ENCODE assay signal across 10 cellular contexts in the genomic region with DNA sequence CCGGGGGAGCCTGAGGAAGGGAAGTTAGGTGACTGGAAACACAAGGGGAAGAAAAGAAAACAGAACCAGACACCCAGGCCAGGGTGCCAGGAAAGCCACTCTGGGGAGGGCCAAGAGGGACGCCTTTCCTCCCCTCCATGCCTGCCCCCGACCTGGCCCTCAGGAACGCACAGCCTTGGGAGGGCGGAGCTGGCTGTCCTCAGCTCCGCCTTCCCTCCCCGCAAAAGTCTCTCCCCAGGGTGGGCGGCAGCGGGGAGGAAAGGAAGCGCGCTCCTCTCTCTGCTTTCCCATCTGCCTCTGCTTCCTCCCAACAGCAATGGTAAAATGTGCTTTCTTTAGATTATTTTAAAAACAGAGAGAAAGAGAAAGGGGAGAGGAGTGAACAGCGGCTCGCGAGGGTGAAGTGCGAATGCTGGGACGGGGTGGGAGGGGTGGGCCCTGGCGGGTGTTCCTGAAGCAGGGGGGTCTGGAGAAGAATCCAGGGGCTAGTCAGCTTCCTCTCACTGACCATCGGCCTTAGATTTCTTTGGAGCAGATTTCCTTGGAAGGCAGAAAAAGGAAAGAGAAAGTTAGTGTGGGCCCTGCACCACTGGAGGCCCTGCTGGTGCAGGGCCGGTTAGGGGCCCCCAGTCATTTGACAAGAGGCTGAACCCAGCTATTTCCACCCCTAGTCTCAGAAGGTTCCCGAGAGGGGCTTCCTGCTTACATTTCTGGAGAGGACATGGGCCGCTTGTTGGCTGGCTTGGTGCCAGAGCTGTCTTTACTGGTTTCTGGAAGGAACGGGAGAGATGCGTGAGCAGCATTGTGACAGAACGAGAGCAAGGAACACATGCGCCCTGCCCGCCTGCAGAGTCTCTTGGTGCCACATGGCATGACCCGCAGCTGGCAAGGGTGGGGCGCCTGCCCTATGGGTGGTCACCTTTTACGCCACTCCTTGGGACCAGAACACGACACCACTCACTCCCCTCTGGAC. TPM values are rescaled to one million over a fixed set of nuclear protein-coding genes. Genes with fewer than 3 reads are reported as not detected.
DNase-seq lines count a peak whose midpoint lies in the region; ATAC-seq and TF ChIP-seq lines count a peak whose summit lies in the region.
"Had no signal": no experiment of that assay in that cellular context is flagged by ENCODE, and none has a peak within 500 bp of the region (broad histone marks: within the 10 kb centered on the region; RNA-seq: fewer than 3 reads in every experiment).

No MANE protein-coding gene starts in this region.

- no peak for TF ChIP-seq CTCF in lung (IDR thresholded peaks at IDR 0.05; ENCODE audit: control extremely low read depth, extremely low read depth)

- H3K36me3 Mint-ChIP-seq in activated T-cell treated with anti-CD3 and anti-CD28 coated beads, Interleukin-2, amount 50 U/mL, for 24 hours (ENCODE audit: low read depth), result peaks cover 69% of the 10 kb centered on the region
- H3K36me3 Mint-ChIP-seq in activated naive CD8-positive, alpha-beta T cell, result no peaks in the 10 kb centered on the region

- peak overlapping the region; percentile 81 for H3K27ac Mint-ChIP-seq in activated T-cell treated with anti-CD3 and anti-CD28 coated beads, Interleukin-2, amount 50 U/mL, for 24 hours
- peak overlapping the region; percentile 76 for H3K27ac Mint-ChIP-seq in activated naive CD8-positive, alpha-beta T cell

- H3K4me3 ChIP-seq in lung (no peak overlapping the region), thymus (ENCODE audit: low read length) (no peak overlapping the region)

- H3K27me3 ChIP-seq in lung (ENCODE audit: control insufficient read depth, insufficient read depth), result no peaks in the 10 kb centered on the region
- H3K27me3 ChIP-seq in thymus (ENCODE audit: control insufficient read depth, insufficient read depth), result no peaks in the 10 kb centered on the region

- H3K4me3 Mint-ChIP-seq in activated T-cell treated with anti-CD3 and anti-CD28 coated beads, Interleukin-2, amount 50 U/mL, for 24 hours, result no peak overlapping the region
- peak overlapping the region; percentile 27 for H3K4me3 Mint-ChIP-seq in activated naive CD8-positive, alpha-beta T cell

- H3K27me3 Mint-ChIP-seq in activated T-cell treated with anti-CD3 and anti-CD28 coated beads, Interleukin-2, amount 50 U/mL, for 24 hours, result peaks cover 2% of the 10 kb centered on the region
- no peaks in the 10 kb centered on the region for H3K27me3 Mint-ChIP-seq in activated naive CD8-positive, alpha-beta T cell

- H3K36me3 ChIP-seq in lung (ENCODE audit: control insufficient read depth in 2 of 2, insufficient read depth in 2 of 2, low read length in 2 of 2) (peaks cover 11 to 43% of the 10 kb centered on the region in 2 donors), thymus (ENCODE audit: control insufficient read depth, insufficient read depth) (peaks cover 51% of the 10 kb centered on the region)

- no peak for DNase-seq in activated T-cell treated with anti-CD3 and anti-CD28 coated beads, Interleukin-2, amount 50 U/mL, for 24 hours
- no peak for DNase-seq in activated T-cell treated with anti-CD3 and anti-CD28 coated beads, Interleukin-2, amount 50 U/mL, for 48 hours
- no peak for DNase-seq in lung (ENCODE audit: low spot score)
- no peak for DNase-seq in activated CD4-positive, CD25-positive, alpha-beta regulatory T cell treated with anti-CD3 and anti-CD28 coated beads, Interleukin-2, amount 50 U/mL, for 72 hours
- no peak for DNase-seq in foreskin melanocyte
- DNase-seq: NCI-H146; stimulated activated CD4-positive, alpha-beta T cell treated with anti-CD3 and anti-CD28 coated beads, Interleukin-12 subunit alpha, Interleukin-12 subunit beta, amount 100 ng/mL, for 4 hours had no signal

- peaks cover 47% of the 10 kb centered on the region for H3K4me1 Mint-ChIP-seq in activated T-cell treated with anti-CD3 and anti-CD28 coated beads, Interleukin-2, amount 50 U/mL, for 24 hours (ENCODE audit: low read depth)
- H3K4me1 Mint-ChIP-seq in activated naive CD8-positive, alpha-beta T cell (ENCODE audit: low read depth), result peaks cover 17% of the 10 kb centered on the region

- H3K4me1 ChIP-seq in lung (ENCODE audit: control insufficient read depth in 2 of 2, insufficient read depth in 2 of 2, low read length in 2 of 2) (peaks cover 0 to 3% of the 10 kb centered on the region in 2 donors), thymus (ENCODE audit: control insufficient read depth, insufficient read depth, low read length) (peaks cover 2% of the 10 kb centered on the region)

- H3K27ac ChIP-seq in lung (ENCODE audit: low read depth in 1 of 2, low read length in 1 of 2), result peak overlapping the region; percentile 36 to 61
- peak overlapping the region; percentile 36 for H3K27ac ChIP-seq in thymus (ENCODE audit: low read depth)

- ATAC-seq in lung (ENCODE audit: insufficient read depth, low FRiP score), result no peak
- no peak for ATAC-seq in GM21786 (IDR thresholded peaks at IDR 0.05; ENCODE audit: unreplicated experiment)

- H3K9me3 ChIP-seq in lung (ENCODE audit: control insufficient read depth in 2 of 2, insufficient read depth in 1 of 2, low read length in 1 of 2), result peaks cover 0 to 2% of the 10 kb centered on the region in 2 donors
- no peaks in the 10 kb centered on the region for H3K9me3 ChIP-seq in thymus (ENCODE audit: control insufficient read depth)

- 25 to 75% methylated on average over 16 to 30 of the region's 30 CpGs for WGBS in lung, 2 donors
- WGBS in thymus, result 67% methylated on average over 30 of the region's 30 CpGs

- H3K9me3 Mint-ChIP-seq in activated T-cell treated with anti-CD3 and anti-CD28 coated beads, Interleukin-2, amount 50 U/mL, for 24 hours, result no peaks in the 10 kb centered on the region
- H3K9me3 Mint-ChIP-seq in activated naive CD8-positive, alpha-beta T cell (ENCODE audit: low read depth), result no peaks in the 10 kb centered on the region

RNA-seq across cellular contexts. Expression of a gene that starts 4.7 kb away (rescaled TPM):
- total RNA-seq in lung, result 10 to 100 TPM; 16.6 to 53.5 TPM
- polyA plus RNA-seq in lung (10 to 100 TPM; 70.4 to 90.8 TPM), thymus (18.3 TPM)

RNA-seq across cellular contexts. Expression of a gene that starts 14.3 kb away (rescaled TPM):
- total RNA-seq in lung, result 10 to 100 TPM; 33.1 to 92.0 TPM
- polyA plus RNA-seq in lung, result 100 to 1,000 TPM; 117 to 146 TPM
- 94.7 TPM for polyA plus RNA-seq in thymus

RNA-seq across cellular contexts. Expression of a gene that starts 22.5 kb away (rescaled TPM):
- total RNA-seq in lung, result 10 to 100 TPM; 25.3 to 59.4 TPM
- polyA plus RNA-seq in lung (10 to 100 TPM; 10.7 to 22.9 TPM), thymus (21.9 TPM)

RNA-seq across cellular contexts. Expression of a gene that starts 23.1 kb away (rescaled TPM):
- total RNA-seq in lung, result 10 to 100 TPM; 34.2 to 85.4 TPM
- 100 to 1,000 TPM in 1 of 2 donors, 10 to 100 TPM in 1; 75.3 to 114 TPM for polyA plus RNA-seq in lung
- polyA plus RNA-seq in thymus, result 481 TPM

RNA-seq across cellular contexts. Expression of a gene that starts 23.4 kb away (rescaled TPM):
- total RNA-seq in lung, result 10 to 100 TPM in 1 of 2 donors, 1 to 10 TPM in 1; 1.8 to 11.4 TPM
- 1 to 10 TPM; 3.1 to 8.6 TPM for polyA plus RNA-seq in lung
- 6.9 TPM for polyA plus RNA-seq in thymus
